18 cellular contexts compared by ENCODE assay signal in the genomic region with DNA sequence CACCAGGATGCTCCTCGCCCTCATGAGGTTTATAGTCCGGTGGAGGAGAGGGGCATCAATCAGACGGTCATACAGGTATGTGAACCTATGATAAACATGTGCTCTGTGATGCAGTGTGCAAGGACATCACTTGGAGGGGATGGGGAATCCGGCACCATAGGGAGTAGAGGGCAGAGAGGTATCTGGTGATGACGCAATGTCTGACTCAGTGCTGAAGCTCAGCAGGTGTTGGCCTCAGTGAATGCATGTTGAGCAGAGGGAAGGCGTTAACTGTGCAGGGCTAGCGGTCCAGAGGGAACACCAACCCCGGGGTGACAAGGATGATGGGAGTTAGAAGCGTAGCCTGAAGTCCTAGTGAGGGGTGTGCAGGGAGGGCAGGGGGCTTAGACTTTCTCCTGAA.
DNase-seq lines count a peak whose midpoint lies in the region; TF ChIP-seq lines count a peak whose summit lies in the region.
"Had no signal": no experiment of that assay in that cellular context is flagged by ENCODE, and none has a peak within 500 bp of the region (broad histone marks: within the 10 kb centered on the region; RNA-seq: fewer than 3 reads in every experiment).

No MANE protein-coding gene starts in this region.

- no peaks in the 10 kb centered on the region for H3K4me1 Mint-ChIP-seq in activated CD4-positive, alpha-beta memory T cell treated with anti-CD3 and anti-CD28 coated beads, Interleukin-2, amount 10 ng/mL, durations not matched to agents 7 days and 5 days

- no peaks in the 10 kb centered on the region for H4K20me1 ChIP-seq in hepatocyte (ENCODE audit: insufficient read depth, poor library complexity, severe bottlenecking)

- no peaks in the 10 kb centered on the region for H3K79me2 ChIP-seq in hepatocyte

- H3K4me2 ChIP-seq in hepatocyte: no peak overlapping the region
- H3K4me2 ChIP-seq: A549 had no signal

- TF ChIP-seq CTCF in hepatocyte (IDR thresholded peaks at IDR 0.05; ENCODE audit: poor library complexity): no peak
- TF ChIP-seq CTCF in GM13976 (IDR thresholded peaks at IDR 0.05; ENCODE audit: borderline replicate concordance, control extremely low read depth, extremely low read depth, insufficient read depth, missing control alignments): no peak

- DNase-seq in DMS53 (lab: John Stamatoyannopoulos, UW) (peak; percentile 6), DMS53 treated with DMSO at 0.1 percent for 48 hours (lab: John Stamatoyannopoulos, UW; ENCODE audit: unreplicated experiment) (no peak), NCI-H69 (lab: John Stamatoyannopoulos, UW) (peak; percentile 45), hepatocyte (ENCODE audit: low spot score) (peak; percentile 16), GM13976 (ENCODE audit: low spot score) (no peak), Kasumi-1 (lab: John Stamatoyannopoulos, UW) (no peak)
- DNase-seq in activated CD4-positive, alpha-beta memory T cell treated with anti-CD3 and anti-CD28 coated beads, Interleukin-2, amount 10 ng/mL, durations not matched to agents 7 days and 5 days: no peak
- DNase-seq: AML-193; Caco-2; CD4-positive, alpha-beta T cell; DMS79 treated with DMSO at 0.1 percent for 48 hours; EL; GM23248; H7 had no signal

- no peak overlapping the region for H3K27ac ChIP-seq in hepatocyte
- H3K27ac ChIP-seq: 22Rv1, A549, C4-2B, GM23248 had no signal

- H3K27me3 ChIP-seq in hepatocyte: no peaks in the 10 kb centered on the region

- in situ Hi-C loops in GM13976 (cut with MboI; ENCODE audit: low sequenced_read_pairs, unreplicated experiment): no loop called here

- H3K9me3 ChIP-seq in hepatocyte (ENCODE audit: low read depth): no peaks in the 10 kb centered on the region
- H3K9me3 ChIP-seq: A549, Caco-2 had no signal

- POLR2A ChIA-PET in activated CD4-positive, alpha-beta memory T cell treated with anti-CD3 and anti-CD28 coated beads, Interleukin-2, amount 10 ng/mL, durations not matched to agents 7 days and 5 days (lab: Charles Lee): no interaction called here

- H3K27me3 Mint-ChIP-seq in activated CD4-positive, alpha-beta memory T cell treated with anti-CD3 and anti-CD28 coated beads, Interleukin-2, amount 10 ng/mL, durations not matched to agents 7 days and 5 days: no peaks in the 10 kb centered on the region
- H3K27me3 Mint-ChIP-seq: CD4-positive, alpha-beta T cell had no signal

- H3K4me3 Mint-ChIP-seq in activated CD4-positive, alpha-beta memory T cell treated with anti-CD3 and anti-CD28 coated beads, Interleukin-2, amount 10 ng/mL, durations not matched to agents 7 days and 5 days: no peak overlapping the region
- H3K4me3 Mint-ChIP-seq: CD4-positive, alpha-beta T cell had no signal

- no peaks in the 10 kb centered on the region for H3K9me2 ChIP-seq in hepatocyte (replicated peaks; ENCODE audit: insufficient read depth)

- no peaks in the 10 kb centered on the region for H3K36me3 ChIP-seq in hepatocyte (replicated peaks; ENCODE audit: insufficient read depth, low read depth)

- no peak overlapping the region for H3K27ac Mint-ChIP-seq in activated CD4-positive, alpha-beta memory T cell treated with anti-CD3 and anti-CD28 coated beads, Interleukin-2, amount 10 ng/mL, durations not matched to agents 7 days and 5 days
- H3K27ac Mint-ChIP-seq: CD4-positive, alpha-beta T cell had no signal

- no peaks in the 10 kb centered on the region for H3K36me3 Mint-ChIP-seq in activated CD4-positive, alpha-beta memory T cell treated with anti-CD3 and anti-CD28 coated beads, Interleukin-2, amount 10 ng/mL, durations not matched to agents 7 days and 5 days (ENCODE audit: low read depth)

- 89% methylated on average over 9 of the region's 9 CpGs for WGBS in hepatocyte (ENCODE audit: low lambda C conversion rate, missing lambda C conversion rate)

- no peak overlapping the region for H2AFZ ChIP-seq in hepatocyte
- H2AFZ ChIP-seq: GM23248 had no signal

- CTCF ChIA-PET in activated CD4-positive, alpha-beta memory T cell treated with anti-CD3 and anti-CD28 coated beads, Interleukin-2, amount 10 ng/mL, durations not matched to agents 7 days and 5 days (lab: Charles Lee): no interaction called here

- H3K4me3 ChIP-seq in hepatocyte: no peak overlapping the region
- H3K4me3 ChIP-seq: A549, GM12878, GM23248 had no signal

- peaks cover 22% of the 10 kb centered on the region for H3K9me3 Mint-ChIP-seq in activated CD4-positive, alpha-beta memory T cell treated with anti-CD3 and anti-CD28 coated beads, Interleukin-2, amount 10 ng/mL, durations not matched to agents 7 days and 5 days

- H3K4me1 ChIP-seq in hepatocyte (ENCODE audit: insufficient read depth): no peaks in the 10 kb centered on the region
- H3K4me1 ChIP-seq: A549, Caco-2 had no signal

Comparison
In these comparisons a context has a peak if more than half of its experiments do, and no peak if none do; other contexts are left out.
1. DNase-seq: peak in DMS53 (single experiment), NCI-H69 (single experiment) and hepatocyte (single experiment); none in DMS53 treated with DMSO at 0.1 percent for 48 hours (single experiment), GM13976 (single experiment), Kasumi-1 (0 of 2) and activated CD4-positive, alpha-beta memory T cell treated with anti-CD3 and anti-CD28 coated beads, Interleukin-2, amount 10 ng/mL, durations not matched to agents 7 days and 5 days (single experiment).